In the genomic region with DNA sequence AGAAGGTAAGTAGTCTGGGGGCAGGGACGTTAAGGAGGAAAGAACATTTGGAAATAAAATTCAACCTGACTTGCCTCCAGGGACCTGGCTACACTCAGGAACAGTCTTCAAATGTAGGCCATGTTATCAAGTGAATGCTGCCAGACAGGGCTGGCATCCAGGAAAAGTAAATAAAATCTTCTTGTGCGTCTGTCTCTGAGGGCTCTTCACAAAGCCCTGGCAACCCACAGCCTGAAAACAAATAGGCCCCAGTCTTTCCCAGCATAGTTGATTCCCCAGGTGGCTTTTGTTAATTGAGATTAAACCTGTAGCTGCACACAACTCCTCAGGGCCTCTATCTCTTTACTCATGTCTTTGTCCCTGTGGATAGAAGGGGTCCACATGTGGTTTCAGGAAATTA, we compare ENCODE assay signal across 21 cellular contexts. TPM values are rescaled to one million over a fixed set of nuclear protein-coding genes. Genes with fewer than 3 reads are reported as not detected.
DNase-seq lines count a peak whose midpoint lies in the region; ATAC-seq, FAIRE-seq and TF ChIP-seq lines count a peak whose summit lies in the region.
"Had no signal": no experiment of that assay in that cellular context is flagged by ENCODE, and none has a peak within 500 bp of the region (broad histone marks: within the 10 kb centered on the region; RNA-seq: fewer than 3 reads in every experiment).

No MANE protein-coding gene starts in this region.

- H3K27me3 ChIP-seq in right atrium auricular region (no peaks in the 10 kb centered on the region), right cardiac atrium (ENCODE audit: control insufficient read depth, insufficient read depth) (no peaks in the 10 kb centered on the region)
- H3K27me3 ChIP-seq: colonic mucosa, tibial nerve had no signal

- WGBS in right cardiac atrium, result 45% methylated on average over 2 of the region's 2 CpGs

- no peaks in the 10 kb centered on the region for H3K36me3 ChIP-seq in right atrium auricular region
- H3K36me3 ChIP-seq in mucosa of descending colon (ENCODE audit: low read depth), result no peaks in the 10 kb centered on the region
- H3K36me3 ChIP-seq: colonic mucosa had no signal

- ATAC-seq in Right ventricle myocardium superior (ENCODE audit: poor library complexity) (peak; percentile 99), right cardiac atrium (peak; percentile 78 to 87), mucosa of descending colon (no peak)
- ATAC-seq: activated CD4-positive, CD25-positive, alpha-beta regulatory T cell treated with anti-CD3 and anti-CD28 coated beads, Interleukin-2, amount 50 U/mL, for 24 hours; HCT116; PC-3; stimulated activated memory B cell treated with anti-CD40 and anti-IgM and Interleukin-4, amounts not matched to agents 10 μg/mL and 1 μg/mL and 100 μg/mL, for 72 hours had no signal

- peaks cover 0 to 5% of the 10 kb centered on the region in 2 donors for H3K9me3 ChIP-seq in right atrium auricular region
- no peaks in the 10 kb centered on the region for H3K9me3 ChIP-seq in right cardiac atrium (ENCODE audit: control insufficient read depth, low read length)
- H3K9me3 ChIP-seq in mucosa of descending colon, result no peaks in the 10 kb centered on the region
- H3K9me3 ChIP-seq: colonic mucosa, tibial nerve had no signal

- TF ChIP-seq POLR2A in GM12892 (IDR thresholded peaks at IDR 0.05; ENCODE audit: low read depth, low read length), result no peak

- DNase-seq in Right ventricle myocardium superior, result peak; percentile 52
- no peak for DNase-seq in right atrium auricular region (ENCODE audit: low spot score)
- peak; percentile 85 for DNase-seq in NCI-H69 (lab: John Stamatoyannopoulos, UW)
- peak in 2 of 3 donors; percentile 22 to 52 for DNase-seq in right cardiac atrium
- DNase-seq in NCI-H1048 (lab: John Stamatoyannopoulos, UW), result no peak
- no peak for DNase-seq in mucosa of descending colon
- no peak for DNase-seq in GM12892 (ENCODE audit: insufficient read length)
- DNase-seq in activated CD8-positive, alpha-beta memory T cell treated with anti-CD3 and anti-CD28 coated beads for 24 hours, result no peak
- DNase-seq: ACHN; colonic mucosa; kidney glomerular epithelial cell; NCI-H226; PC-3; stimulated activated CD4-positive, alpha-beta T cell treated with anti-CD3 and anti-CD28 coated beads, Interleukin-15, amount 100 ng/mL, for 24 hours had no signal

- intact Hi-C loops in Right ventricle myocardium superior (cut with DNase I), result no loop called here
- intact Hi-C loops in right cardiac atrium (cut with DNase I), result no loop called here
- intact Hi-C loops in mucosa of descending colon (cut with DNase I, micrococcal nuclease), result no loop called here

- H3K27ac ChIP-seq in right atrium auricular region (peak overlapping the region in 1 of 2 donors; percentile 26), right cardiac atrium (ENCODE audit: low read length) (no peak overlapping the region)
- H3K27ac ChIP-seq: colonic mucosa, tibial nerve had no signal

- FAIRE-seq in GM12892 (lab: Jason Lieb, UNC), result no peak

- TF ChIP-seq CTCF in right atrium auricular region (IDR thresholded peaks at IDR 0.05), result no peak
- no peak for TF ChIP-seq CTCF in mucosa of descending colon (IDR thresholded peaks at IDR 0.05)

- H3K4me1 ChIP-seq in right atrium auricular region (no peaks in the 10 kb centered on the region), right cardiac atrium (ENCODE audit: control insufficient read depth, insufficient read depth, low read length) (no peaks in the 10 kb centered on the region), mucosa of descending colon (ENCODE audit: low read depth) (no peaks in the 10 kb centered on the region)
- H3K4me1 ChIP-seq: colonic mucosa, tibial nerve had no signal

- H3K4me3 ChIP-seq in right atrium auricular region, result no peak overlapping the region
- no peak overlapping the region for H3K4me3 ChIP-seq in right cardiac atrium (ENCODE audit: low read length)
- H3K4me3 ChIP-seq in mucosa of descending colon, result no peak overlapping the region
- H3K4me3 ChIP-seq: colonic mucosa, tibial nerve had no signal

RNA-seq across cellular contexts. Expression of gene STK32A, which starts 55.4 kb away (rescaled TPM):
- total RNA-seq in Right ventricle myocardium superior (1.1 TPM), right atrium auricular region (under 1 TPM; 0.22 to 0.39 TPM), right cardiac atrium (1 to 10 TPM; 1.9 to 2.9 (median 2.4) TPM), mucosa of descending colon (1 to 10 TPM in 1 of 3 donors, under 1 TPM in 2; 0.43 to 4.0 (median 0.65) TPM)
- 0.81 TPM for polyA plus RNA-seq in right cardiac atrium
- not detected for polyA plus RNA-seq in GM12892 (2012; ENCODE audit: missing spikeins)
- total RNA-seq: activated CD8-positive, alpha-beta memory T cell treated with anti-CD3 and anti-CD28 coated beads for 36 hours; activated T-helper 1 cell treated with anti-CD3 and anti-CD28 coated beads, Interleukin-12 subunit alpha, Interleukin-12 subunit beta, Interleukin-2, Interleukin-4 antibody, amounts not matched to agents 30 ng/mL and 10 ng/mL and 1 ng/mL, durations not matched to agents 14 hours and 24 hours and 36 hours had no signal
- polyA plus RNA-seq: CD14-positive monocyte had no signal

Comparison
In these comparisons a context has a peak if more than half of its experiments do, and no peak if none do; other contexts are left out.
1. DNase-seq: peak in Right ventricle myocardium superior (single experiment), NCI-H69 (single experiment) and right cardiac atrium (2 of 3); none in right atrium auricular region (single experiment), NCI-H1048 (single experiment), mucosa of descending colon (0 of 3), GM12892 (single experiment) and activated CD8-positive, alpha-beta memory T cell treated with anti-CD3 and anti-CD28 coated beads for 24 hours (single experiment).